In genomic region chr6:154500769-154501171, GRCh38 we compare ENCODE assay signal across 13 cellular contexts. TPM values are rescaled to one million over a fixed set of nuclear protein-coding genes. Genes with fewer than 3 reads are reported as not detected.
DNase-seq lines count a peak whose midpoint lies in the region; ATAC-seq, FAIRE-seq and TF ChIP-seq lines count a peak whose summit lies in the region.
"Had no signal": no experiment of that assay in that cellular context is flagged by ENCODE, and none has a peak within 500 bp of the region (broad histone marks: within the 10 kb centered on the region; RNA-seq: fewer than 3 reads in every experiment).

No MANE protein-coding gene starts in this region.

- in situ Hi-C loops in astrocyte of the spinal cord (cut with HindIII; ENCODE audit: low sequenced_read_pairs): no loop called here

- H3K27ac ChIP-seq in A549 (no peak overlapping the region), keratinocyte (ENCODE audit: control insufficient read depth, insufficient read depth, low read length) (no peak overlapping the region)
- H3K27ac ChIP-seq: parathyroid adenoma had no signal

- no peak overlapping the region for H3K4me3 ChIP-seq in A549
- no peak overlapping the region for H3K4me3 ChIP-seq in astrocyte of the spinal cord (ENCODE audit: low read depth, low read length)
- H3K4me3 ChIP-seq in keratinocyte (ENCODE audit: control insufficient read depth in 2 of 3, extremely low read depth in 1 of 3, insufficient read depth in 2 of 3, low read depth in 1 of 3, low read length in 3 of 3): no peak overlapping the region

- no peak overlapping the region for H3K4me2 ChIP-seq in A549
- no peak overlapping the region for H3K4me2 ChIP-seq in keratinocyte (ENCODE audit: control insufficient read depth, extremely low read depth, insufficient read depth, low read depth, low read length)

- no peak for DNase-seq in A549 (ENCODE audit: low read depth in 1 of 2, low spot score in 1 of 2)
- DNase-seq in astrocyte of the spinal cord (ENCODE audit: low read depth, low spot score): no peak
- DNase-seq in keratinocyte (ENCODE audit: low read depth, low spot score): no peak
- DNase-seq in stimulated activated CD4-positive, alpha-beta T cell treated with anti-CD3 and anti-CD28 coated beads, Interleukin-15, amount 100 ng/mL, for 24 hours: no peak
- DNase-seq in activated CD8-positive, alpha-beta memory T cell treated with anti-CD3 and anti-CD28 coated beads, Interleukin-2, amount 50 U/mL, for 4 hours: no peak
- no peak for DNase-seq in kidney tubule cell (ENCODE audit: low spot score)
- DNase-seq: activated CD4-positive, CD25-positive, alpha-beta regulatory T cell; MM.1S; stimulated activated naive CD4-positive, alpha-beta T cell treated with Interleukin-2 at 50 U/mL for 16 hours had no signal

- peak in 1 of 2 experiments; percentile 61; a peak in 2 of 6 replicates for ATAC-seq in A549
- peak; percentile 38 for ATAC-seq in HG03354 (IDR thresholded peaks at IDR 0.05; ENCODE audit: poor library complexity, severe bottlenecking, unreplicated experiment)
- no peak for ATAC-seq in HG02798 (IDR thresholded peaks at IDR 0.05; ENCODE audit: poor library complexity, unreplicated experiment)

- H3K4me1 ChIP-seq in A549: no peaks in the 10 kb centered on the region
- H3K4me1 ChIP-seq in keratinocyte (ENCODE audit: control insufficient read depth, extremely low read depth, insufficient read depth, low read length): no peaks in the 10 kb centered on the region
- H3K4me1 ChIP-seq: parathyroid adenoma had no signal

- H3K9me3 ChIP-seq in A549 (no peaks in the 10 kb centered on the region), keratinocyte (ENCODE audit: control insufficient read depth, low read depth, low read length) (no peaks in the 10 kb centered on the region)

- POLR2A ChIA-PET in A549 (lab: Yijun Ruan, JAX): interaction anchor here (1.0 kb wide), 1 partner anchor 10 kb away, joined by 5 read pairs; the partner anchor contains the start of gene CNKSR3

- no peak overlapping the region for H2AFZ ChIP-seq in keratinocyte (ENCODE audit: control insufficient read depth, low read length)
- H2AFZ ChIP-seq: parathyroid adenoma had no signal

- peak in 1 of 2 experiments; percentile 23; a peak in 2 of 5 replicates for TF ChIP-seq RAD21 in A549 (conservative IDR thresholded peaks at IDR 0.05 in 1 of 2, IDR thresholded peaks at IDR 0.05 in 1 of 2)

- H3K79me2 ChIP-seq in keratinocyte (ENCODE audit: control insufficient read depth, insufficient read depth, low read length): no peaks in the 10 kb centered on the region

- FAIRE-seq in A549 (lab: Jason Lieb, UNC) (no peak), keratinocyte (lab: Jason Lieb, UNC) (no peak)
- FAIRE-seq: colon had no signal

- H3K9ac ChIP-seq in keratinocyte (ENCODE audit: control insufficient read depth, extremely low read depth, insufficient read depth, low read length): no peak overlapping the region
- H3K9ac ChIP-seq: parathyroid adenoma had no signal

- no peaks in the 10 kb centered on the region for H3K27me3 ChIP-seq in keratinocyte (ENCODE audit: control insufficient read depth, extremely low read depth, insufficient read depth, low read length)

- dilution Hi-C loops in keratinocyte (cut with MboI; ENCODE audit: extremely low pct_ligation_motif_present, low sequenced_read_pairs): no loop called here

- H3K9me1 ChIP-seq in keratinocyte (ENCODE audit: control insufficient read depth, extremely low read depth, insufficient read depth, low read length): no peaks in the 10 kb centered on the region

- no peaks in the 10 kb centered on the region for H4K20me1 ChIP-seq in keratinocyte (ENCODE audit: control insufficient read depth, extremely low read depth, insufficient read depth, low read length)

- TF ChIP-seq POLR2A in A549 (IDR thresholded peaks at IDR 0.05; ENCODE audit: low read length): no peak

- TF ChIP-seq CTCF in A549 (IDR thresholded peaks at IDR 0.05) (peak; percentile 38; the same call in 2 of the 3 replicates), astrocyte of the spinal cord (IDR thresholded peaks at IDR 0.05; ENCODE audit: low read depth, low read length) (peak; percentile 42), keratinocyte (optimal IDR thresholded peaks at IDR 0.05 in 1 of 3, IDR thresholded peaks at IDR 0.05 in 1 of 3, conservative IDR thresholded peaks at IDR 0.05 in 1 of 3; ENCODE audit: extremely low read depth in 1 of 3, insufficient read depth in 2 of 3, low read length in 3 of 3) (peak; percentile 32 to 43 (median 37))

- no peaks in the 10 kb centered on the region for H3K36me3 ChIP-seq in keratinocyte (ENCODE audit: control insufficient read depth in 2 of 2, extremely low read depth in 1 of 2, insufficient read depth in 2 of 2, low read length in 2 of 2)

- CTCF ChIA-PET in A549 (lab: Yijun Ruan, JAX): interaction anchor here (0.6 to 3.0 kb wide), 10 partner anchors 9 to 281 kb away, joined by 3 to 16 read pairs (median 4); partner anchors contain the start of gene CNKSR3

- 65% methylated on average over 3 of the region's 3 CpGs for WGBS in A549 (ENCODE audit: missing lambda C conversion rate)

- TF ChIP-seq EP300 in A549 (IDR thresholded peaks at IDR 0.05): no peak

TF ChIP-seq in A549, 52 proteins besides CTCF, POLR2A, EP300 and RAD21:
- TF ChIP-seq SMC3 (IDR thresholded peaks at IDR 0.05): peak; percentile 10; the same call in 1 of the 3 replicates
- no peak for TF ChIP-seq GATA3 (IDR thresholded peaks at IDR 0.05; ENCODE audit: borderline replicate concordance)

RNA-seq across cellular contexts. Expression of gene CNKSR3, which starts 9.7 kb away (rescaled TPM):
- polyA plus RNA-seq in A549 (2011; rRNA removed) (2.9 and 3.8 TPM in 2 replicates), A549 (2017; fragmentation: RNase III; extraction: RNeasy Plus Mini Kit Qiagen cat#74134 plus additional on column Dnase treatment) (3.5 to 5.2 TPM (median 4.1 TPM) in 3 replicates), keratinocyte (0.84 to 2.0 TPM (median 1.9 TPM) in 3 replicates)
- 1.3 and 1.6 TPM in 2 replicates for polyA plus RNA-seq in A549 (2012; cell fraction: cytosol; rRNA removed)
- 1.4 and 2.3 TPM in 2 replicates for polyA plus RNA-seq in A549 (2012; cell fraction: nucleus; rRNA removed)
- polyA minus RNA-seq in A549 (2011; rRNA and poly(A)+ RNA removed): 3.8 and 4.0 TPM in 2 replicates
- polyA plus RNA-seq in keratinocyte (2011; ENCODE audit: low read depth): 3.5 TPM
- polyA plus RNA-seq in keratinocyte (2011; cell fraction: cytosol; rRNA removed): 2.0 and 2.1 TPM in 2 replicates
- 3.1 and 3.6 TPM in 2 replicates for polyA plus RNA-seq in keratinocyte (2011; cell fraction: nucleus; rRNA removed)
- 3.3 and 4.9 TPM in 2 replicates for polyA plus RNA-seq in keratinocyte (2012; ENCODE audit: low replicate concordance)
- polyA minus RNA-seq in keratinocyte: 2.4 to 3.9 TPM (median 2.8 TPM) in 3 replicates
- 0.96 TPM for polyA minus RNA-seq in keratinocyte (2011; cell fraction: cytosol; rRNA and poly(A)+ RNA removed)
- 1.5 and 2.3 TPM in 2 replicates for polyA minus RNA-seq in keratinocyte (2011; cell fraction: nucleus; rRNA and poly(A)+ RNA removed)
